In the genomic region with DNA sequence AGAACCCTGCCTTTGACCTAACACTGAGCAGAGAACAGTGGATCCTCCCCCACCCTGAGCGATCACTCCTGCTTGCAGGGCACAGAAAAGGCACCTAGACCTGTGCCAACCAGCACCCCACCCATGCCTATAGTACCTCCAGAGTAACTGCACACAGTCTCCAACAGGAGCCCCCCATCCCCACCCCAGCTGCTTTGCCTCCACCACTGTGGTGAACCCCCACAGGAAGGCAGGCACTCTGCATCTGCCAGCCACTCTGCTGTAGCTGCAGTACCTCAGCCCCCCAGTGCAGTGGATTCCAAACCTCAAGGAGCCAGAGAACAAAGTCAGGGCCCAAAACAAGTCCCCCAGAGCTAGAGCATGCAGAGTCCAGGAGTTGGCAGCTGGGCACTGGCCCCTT, we compare ENCODE assay signal across 17 cellular contexts. TPM values are rescaled to one million over a fixed set of nuclear protein-coding genes. Genes with fewer than 3 reads are reported as not detected.
A peak's percentile ranks its signal among the peaks of the same experiment; 100 is the strongest.
DNase-seq lines count a peak whose midpoint lies in the region; ATAC-seq, FAIRE-seq and TF ChIP-seq lines count a peak whose summit lies in the region.
"Had no signal": no experiment of that assay in that cellular context is flagged by ENCODE, and none has a peak within 500 bp of the region (broad histone marks: within the 10 kb centered on the region; RNA-seq: fewer than 3 reads in every experiment).

No MANE protein-coding gene starts in this region.

- in situ Hi-C loops in K562 (cut with MboI) = no loop called here

- H3K36me3 ChIP-seq in K562 (ENCODE audit: control insufficient read depth, insufficient read depth, low read length) = peaks cover 16% of the 10 kb centered on the region; the same call in 2 of the 3 replicates

- TF ChIP-seq RAD21 in K562 (CRISPR knock-in tag; conservative IDR thresholded peaks at IDR 0.05 in 1 of 2, IDR thresholded peaks at IDR 0.05 in 1 of 2) = no peak

- BruUV-seq in K562 (replicated peaks; lab: Mats Ljungman, UMichigan) = no TSS peak

- no peaks in the 10 kb centered on the region for H3K9me3 ChIP-seq in K562 (replicated peaks; ENCODE audit: control insufficient read depth, insufficient read depth, low read depth, low read length)

- peak overlapping the region in 1 of 2 experiments; percentile 82; a peak in 2 of 4 replicates for H3K9ac ChIP-seq in K562 (ENCODE audit: insufficient read depth in 1 of 2, low read depth in 2 of 2, low read length in 2 of 2)

- H3K4me1 ChIP-seq in K562 (replicated peaks in 1 of 2; ENCODE audit: control insufficient read depth in 2 of 2, insufficient read depth in 2 of 2, low read length in 2 of 2) = peaks cover 2 to 20% of the 10 kb centered on the region in 2 experiments; a peak in 4 of 5 replicates

- H2AFZ ChIP-seq in K562 (ENCODE audit: low read depth, low read length) = no peak overlapping the region

- no peak for TF ChIP-seq EP300 in K562 (IDR thresholded peaks at IDR 0.05; ENCODE audit: low read length)

- no peak overlapping the region for H3K4me2 ChIP-seq in K562 (ENCODE audit: insufficient read depth, low read length)

- DNase-seq in activated CD8-positive, alpha-beta memory T cell treated with anti-CD3 and anti-CD28 coated beads for 24 hours = peak; percentile 35
- no peak for DNase-seq in activated CD8-positive, alpha-beta memory T cell treated with anti-CD3 and anti-CD28 coated beads, Interleukin-2, amount 50 U/mL, for 4 hours
- DNase-seq in D341Med (ENCODE audit: low spot score) (peak; percentile 5), K562 (ENCODE audit: extremely low read depth in 1 of 4, low spot score in 3 of 4) (peak in 1 of 4 experiments; percentile 0), mesenteric fat pad (ENCODE audit: low spot score) (peak; percentile 51), kidney tubule cell (ENCODE audit: low spot score) (no peak)
- DNase-seq: DND-41, NCI-H2029, NCI-H2171 treated with DMSO at 0.1 percent for 48 hours, NCI-H510A, NCI-H774, PC-3 had no signal

- no peak overlapping the region for H3K4me3 ChIP-seq in K562

- POLR2A ChIA-PET in K562 (lab: Yijun Ruan, JAX) = interaction anchor here (0.6 to 0.9 kb wide), 3 partner anchors 12 to 197 kb away, joined by 3 to 4 read pairs (median 3); no protein-coding TSS in a partner anchor

- WGBS in K562 (ENCODE audit: insufficient coverage, low coverage, missing lambda C conversion rate) = 83% methylated on average over 1 of the region's 1 CpG

- no peak for TF ChIP-seq CTCF in K562 (IDR thresholded peaks at IDR 0.05 in 2 of 3, conservative IDR thresholded peaks at IDR 0.05 in 1 of 3; ENCODE audit: insufficient read depth in 2 of 3, low read depth in 1 of 3, low read length in 3 of 3)

- ATAC-seq in K562 (peak; percentile 22; the same call in 1 of the 3 replicates), GM18498 (IDR thresholded peaks at IDR 0.05; ENCODE audit: unreplicated experiment) (no peak)
- no peak for ATAC-seq in activated CD4-positive, CD25-positive, alpha-beta regulatory T cell treated with anti-CD3 and anti-CD28 coated beads, Interleukin-2, amount 50 U/mL, for 24 hours
- ATAC-seq: CD8-positive, alpha-beta T cell; HCT116; PC-3 had no signal

- no peaks in the 10 kb centered on the region for H3K27me3 ChIP-seq in K562 (ENCODE audit: control insufficient read depth in 2 of 2, insufficient read depth in 2 of 2, low read length in 2 of 2)

- CTCF ChIA-PET in K562 (lab: Yijun Ruan, JAX; ENCODE audit: low intra/inter-chr PET ratio) = no interaction called here

- no peak for FAIRE-seq in K562 (lab: Jason Lieb, UNC)
- FAIRE-seq: G401.6 had no signal

- no peak overlapping the region for H3K27ac ChIP-seq in K562 (ENCODE audit: extremely low read depth, low read depth, low read length)

- peaks cover 17% of the 10 kb centered on the region; the same call in 1 of the 2 replicates for H4K20me1 ChIP-seq in K562 (replicated peaks; ENCODE audit: control insufficient read depth, insufficient read depth, low read length)

- no peak for TF ChIP-seq POLR2A in K562 (conservative IDR thresholded peaks at IDR 0.05)

- intact Hi-C loops in K562 (cut with micrococcal nuclease) = no loop called here

- peaks cover 75% of the 10 kb centered on the region for H3K79me2 ChIP-seq in K562 (ENCODE audit: control insufficient read depth, insufficient read depth, low read length)

- peaks cover 5% of the 10 kb centered on the region for H3K9me1 ChIP-seq in K562 (ENCODE audit: control insufficient read depth, insufficient read depth, low read length)

TF ChIP-seq in K562, 482 proteins besides CTCF, POLR2A, EP300 and RAD21 (continues in another document):
- TF ChIP-seq ZZZ3 (IDR thresholded peaks at IDR 0.05) = no peak

RNA-seq across cellular contexts. Expression of a gene that starts 10.7 kb away (rescaled TPM):
- total RNA-seq in K562 (2011; cell fraction: chromatin; rRNA removed; ENCODE audit: low replicate concordance) = 20.1 and 44.2 TPM in 2 replicates
- 39.1 and 40.0 TPM in 2 replicates for total RNA-seq in K562 (2011; cell fraction: nucleolus; rRNA removed)
- total RNA-seq in K562 (2011; cell fraction: nucleoplasm; rRNA removed) = 28.1 and 28.7 TPM in 2 replicates
- total RNA-seq in K562 (2014; rRNA removed) (63.7 and 104 TPM in 2 replicates), K562 (2014; rRNA removed; fragmentation: Illumina TruSeq; extraction: Trizol) (10.4 and 12.6 TPM in 2 replicates), K562 (2015; rRNA removed; fragmentation: Illumina TruSeq; extraction: Trizol) (29.7 and 31.9 TPM in 2 replicates), K562 (2021) (118 and 121 TPM in 2 replicates), mesenteric fat pad (5.9 TPM)
- polyA plus RNA-seq in K562 (2011; rRNA removed) (6.7 and 23.0 TPM in 2 replicates), K562 (2014; fragmentation: Illumina TruSeq; extraction: Trizol) (38.3 and 84.8 TPM in 2 replicates), K562 (2014; fragmentation: Nextera tagmentation; extraction: Ambion mirVana) (under 1 TPM in 1 of 2 experiments, not detected in 1; 0.14 TPM), K562 (2014; rRNA removed) (40.6 and 50.4 TPM in 2 replicates)
- polyA plus RNA-seq in K562 (2011; cell fraction: cytosol; rRNA removed) = 22.2 and 53.4 TPM in 2 replicates
- 41.7 and 48.0 TPM in 2 replicates for polyA plus RNA-seq in K562 (2011; cell fraction: nucleus; rRNA removed)
- 94.4 and 104 TPM in 2 replicates for polyA plus RNA-seq in K562 (2012)
- 4.8 and 6.1 TPM in 2 replicates for polyA minus RNA-seq in K562 (2011; rRNA and poly(A)+ RNA removed)
- 45.0 and 94.2 TPM in 2 replicates for polyA minus RNA-seq in K562 (2011; cell fraction: cytosol; rRNA and poly(A)+ RNA removed)
- polyA minus RNA-seq in K562 (2011; cell fraction: nucleus; rRNA and poly(A)+ RNA removed) = 10.6 and 16.9 TPM in 2 replicates

RNA-seq across cellular contexts. Expression of a gene that starts 18.2 kb away (rescaled TPM):
- 5.4 and 12.8 TPM in 2 replicates for total RNA-seq in K562 (2011; cell fraction: chromatin; rRNA removed; ENCODE audit: low replicate concordance)
- 7.2 and 7.5 TPM in 2 replicates for total RNA-seq in K562 (2011; cell fraction: nucleolus; rRNA removed)
- 3.4 and 5.4 TPM in 2 replicates for total RNA-seq in K562 (2011; cell fraction: nucleoplasm; rRNA removed)
- total RNA-seq in K562 (2014; rRNA removed) (not detected in 2 replicates), K562 (2014; rRNA removed; fragmentation: Illumina TruSeq; extraction: Trizol) (not detected in 2 replicates), K562 (2015; rRNA removed; fragmentation: Illumina TruSeq; extraction: Trizol) (0.08 and 0.25 TPM in 2 replicates), K562 (2021) (0.74 and 1.1 TPM in 2 replicates), mesenteric fat pad (0.32 TPM)
- polyA plus RNA-seq in K562 (2011; rRNA removed) (0.11 and 0.41 TPM in 2 replicates), K562 (2014; fragmentation: Illumina TruSeq; extraction: Trizol) (not detected in 2 replicates), K562 (2014; fragmentation: Nextera tagmentation; extraction: Ambion mirVana) (not detected), K562 (2014; rRNA removed) (0.50 and 1.6 TPM in 2 replicates)
- 0.19 and 0.69 TPM in 2 replicates for polyA plus RNA-seq in K562 (2011; cell fraction: cytosol; rRNA removed)
- polyA plus RNA-seq in K562 (2011; cell fraction: nucleus; rRNA removed) = 2.6 and 3.7 TPM in 2 replicates
- polyA plus RNA-seq in K562 (2012) = 1.5 and 3.0 TPM in 2 replicates
- 0.49 TPM in 1 of 2 replicates, not detected in the other for polyA minus RNA-seq in K562 (2011; rRNA and poly(A)+ RNA removed)
- not detected in 2 replicates for polyA minus RNA-seq in K562 (2011; cell fraction: cytosol; rRNA and poly(A)+ RNA removed)
- 0.54 and 0.56 TPM in 2 replicates for polyA minus RNA-seq in K562 (2011; cell fraction: nucleus; rRNA and poly(A)+ RNA removed)

RNA-seq across cellular contexts. Expression of a gene that starts 55.0 kb away (rescaled TPM):
- 322 and 719 TPM in 2 replicates for total RNA-seq in K562 (2011; cell fraction: chromatin; rRNA removed; ENCODE audit: low replicate concordance)
- 292 and 343 TPM in 2 replicates for total RNA-seq in K562 (2011; cell fraction: nucleolus; rRNA removed)
- 326 and 359 TPM in 2 replicates for total RNA-seq in K562 (2011; cell fraction: nucleoplasm; rRNA removed)
- total RNA-seq in K562 (2014; rRNA removed) (56.4 and 67.6 TPM in 2 replicates), K562 (2014; rRNA removed; fragmentation: Illumina TruSeq; extraction: Trizol) (10.6 and 15.1 TPM in 2 replicates), K562 (2015; rRNA removed; fragmentation: Illumina TruSeq; extraction: Trizol) (29.6 and 29.8 TPM in 2 replicates), K562 (2021) (87.9 and 89.5 TPM in 2 replicates), mesenteric fat pad (81.3 TPM)
- polyA plus RNA-seq in K562 (2011; rRNA removed) (81.3 and 221 TPM in 2 replicates), K562 (2014; fragmentation: Illumina TruSeq; extraction: Trizol) (37.4 and 43.3 TPM in 2 replicates), K562 (2014; fragmentation: Nextera tagmentation; extraction: Ambion mirVana) (1 to 10 TPM; 2.2 to 2.7 TPM), K562 (2014; rRNA removed) (58.2 and 80.7 TPM in 2 replicates)
- polyA plus RNA-seq in K562 (2011; cell fraction: cytosol; rRNA removed) = 98.8 and 159 TPM in 2 replicates
- polyA plus RNA-seq in K562 (2011; cell fraction: nucleus; rRNA removed) = 739 and 1,169 TPM in 2 replicates
- polyA plus RNA-seq in K562 (2012) = 51.7 and 64.9 TPM in 2 replicates
- 117 and 159 TPM in 2 replicates for polyA minus RNA-seq in K562 (2011; rRNA and poly(A)+ RNA removed)
- 32.4 and 62.6 TPM in 2 replicates for polyA minus RNA-seq in K562 (2011; cell fraction: cytosol; rRNA and poly(A)+ RNA removed)
- 91.6 and 197 TPM in 2 replicates for polyA minus RNA-seq in K562 (2011; cell fraction: nucleus; rRNA and poly(A)+ RNA removed)

Comparison
In these comparisons a context has a peak if more than half of its experiments do, and no peak if none do; other contexts are left out.
1. DNase-seq: peak in activated CD8-positive, alpha-beta memory T cell treated with anti-CD3 and anti-CD28 coated beads for 24 hours (single experiment), D341Med (single experiment) and mesenteric fat pad (single experiment); none in activated CD8-positive, alpha-beta memory T cell treated with anti-CD3 and anti-CD28 coated beads, Interleukin-2, amount 50 U/mL, for 4 hours (single experiment) and kidney tubule cell (single experiment).